Comparison of ENCODE assay signal across 12 cellular contexts in the genomic region with DNA sequence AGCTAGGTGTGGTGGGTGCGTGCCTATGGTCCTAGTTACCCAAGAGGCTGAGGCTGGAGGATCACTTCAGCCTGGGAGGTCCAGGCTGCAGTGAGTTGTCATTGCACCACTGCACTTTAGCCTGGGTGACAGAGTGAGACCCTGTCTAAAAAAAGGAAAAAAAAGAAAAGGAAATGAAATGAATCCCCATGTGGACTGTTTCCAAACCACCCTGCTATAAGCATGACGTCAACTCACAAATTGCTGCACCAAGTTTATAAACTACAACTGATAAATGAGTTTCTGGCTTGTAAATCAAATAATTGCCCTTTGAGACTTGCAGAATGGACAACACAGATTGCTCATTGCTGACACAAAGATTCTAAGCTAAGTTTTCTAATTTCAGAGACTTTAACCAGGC. TPM values are rescaled to one million over a fixed set of nuclear protein-coding genes. Genes with fewer than 3 reads are reported as not detected.
A peak's percentile ranks its signal among the peaks of the same experiment; 100 is the strongest.
DNase-seq lines count a peak whose midpoint lies in the region; ATAC-seq and TF ChIP-seq lines count a peak whose summit lies in the region.
"Had no signal": no experiment of that assay in that cellular context is flagged by ENCODE, and none has a peak within 500 bp of the region (broad histone marks: within the 10 kb centered on the region; RNA-seq: fewer than 3 reads in every experiment).

No MANE protein-coding gene starts in this region.

- intact Hi-C loops in colonic mucosa (cut with DNase I), result no loop called here
- intact Hi-C loops in right lobe of liver (cut with DNase I), result no loop called here
- intact Hi-C loops in vagina (cut with DNase I), result loop anchor here (10.0 kb wide), 1 partner anchor 52 kb away; the partner anchor contains the start of gene STK38L

- peak; percentile 82 for DNase-seq in M059J (ENCODE audit: low read depth)
- DNase-seq in colonic mucosa, result no peak
- peak in 1 of 3 donors; percentile 51 for DNase-seq in right lobe of liver
- no peak for DNase-seq in vagina (ENCODE audit: extremely low spot score in 2 of 2)
- no peak for DNase-seq in DMS79 treated with DMSO at 0.1 percent for 48 hours (lab: John Stamatoyannopoulos, UW)
- no peak for DNase-seq in DMS153 treated with DMSO at 0.1 percent for 48 hours (lab: John Stamatoyannopoulos, UW; ENCODE audit: unreplicated experiment)
- DNase-seq: activated CD4-positive, alpha-beta T cell treated with anti-CD3 and anti-CD28 coated beads for 1 hour; DND-41; NCI-H2171 had no signal

- no peak overlapping the region for H3K9ac ChIP-seq in colonic mucosa (ENCODE audit: low read depth in 2 of 2, low read length in 2 of 2)

- ATAC-seq in right lobe of liver (peak; percentile 56 to 68 (median 65)), HG02763 (IDR thresholded peaks at IDR 0.05; ENCODE audit: unreplicated experiment) (no peak)
- ATAC-seq: foreskin keratinocyte, HCT116 had no signal

- H3K27me3 ChIP-seq in colonic mucosa (no peaks in the 10 kb centered on the region), right lobe of liver (no peaks in the 10 kb centered on the region), vagina (no peaks in the 10 kb centered on the region)
- H3K27me3 ChIP-seq: foreskin keratinocyte had no signal

- H3K9me3 ChIP-seq in colonic mucosa (no peaks in the 10 kb centered on the region), right lobe of liver (no peaks in the 10 kb centered on the region), vagina (no peaks in the 10 kb centered on the region)

- TF ChIP-seq CTCF in colonic mucosa (IDR thresholded peaks at IDR 0.05), result no peak
- no peak for TF ChIP-seq CTCF in right lobe of liver (IDR thresholded peaks at IDR 0.05)
- TF ChIP-seq CTCF in vagina (IDR thresholded peaks at IDR 0.05), result no peak

- H3K4me3 ChIP-seq in colonic mucosa, result no peak overlapping the region
- no peak overlapping the region for H3K4me3 ChIP-seq in right lobe of liver
- H3K4me3 ChIP-seq in vagina, result no peak overlapping the region

- H3K27ac ChIP-seq in colonic mucosa (peak overlapping the region; percentile 6), right lobe of liver (peak overlapping the region; percentile 73 to 82 (median 76)), vagina (peak overlapping the region; percentile 70)
- H3K27ac ChIP-seq: foreskin keratinocyte had no signal

- TF ChIP-seq POLR2A in right lobe of liver (IDR thresholded peaks at IDR 0.05) (no peak), vagina (IDR thresholded peaks at IDR 0.05) (no peak)

- 16% methylated on average over 2 of the region's 2 CpGs for WGBS in right lobe of liver (ENCODE audit: insufficient coverage, low coverage, low lambda C conversion rate, missing lambda C conversion rate)

- H3K4me1 ChIP-seq in colonic mucosa (peaks cover 3% of the 10 kb centered on the region), right lobe of liver (peaks cover 0 to 38% (median 16%) of the 10 kb centered on the region in 4 donors), vagina (peaks cover 34% of the 10 kb centered on the region)
- H3K4me1 ChIP-seq: foreskin keratinocyte had no signal

- H3K36me3 ChIP-seq in colonic mucosa (no peaks in the 10 kb centered on the region), right lobe of liver (no peaks in the 10 kb centered on the region), vagina (no peaks in the 10 kb centered on the region)

RNA-seq across cellular contexts. Expression of gene STK38L, which starts 51.0 kb away (rescaled TPM):
- total RNA-seq in M059J (2014; rRNA removed; shearing (Covaris generic)), result 13.4 and 23.6 TPM in 2 replicates
- 10 to 100 TPM; 41.9 to 76.6 TPM for total RNA-seq in colonic mucosa
- 10 to 100 TPM in 1 of 6 experiments, 1 to 10 TPM in 5; 6.0 to 18.1 (median 7.3) TPM for total RNA-seq in right lobe of liver
- 52.8 TPM for total RNA-seq in vagina

Comparison
In these comparisons a context has a peak if more than half of its experiments do, and no peak if none do; other contexts are left out.
1. H3K27ac ChIP-seq: peak in every context shown above with its lines; median percentile 76 in right lobe of liver; 70 in vagina; 6 in colonic mucosa.